1 cellular context compared by ENCODE assay signal in genomic region chr9:128702445-128702948, GRCh38.
TF ChIP-seq lines count a peak whose summit lies in the region.

PKN3 (plus strand) TSS chr9:128702503; CDS start chr9:128702916, 413 bp downstream.

TF ChIP-seq in K562, 482 proteins besides CTCF, POLR2A, EP300 and RAD21 (continued from another document and continues in another):
- TF ChIP-seq PRDM10 (IDR thresholded peaks at IDR 0.05; ENCODE audit: partially characterized antibody) (peak; percentile 37), ZNF830 (CRISPR knock-in tag; IDR thresholded peaks at IDR 0.05) (no peak), SRSF9 (IDR thresholded peaks at IDR 0.05; ENCODE audit: borderline replicate concordance, low read depth, low read length) (no peak), IRF9 (tag; IDR thresholded peaks at IDR 0.05) (no peak), HNRNPUL1 (IDR thresholded peaks at IDR 0.05; ENCODE audit: low read length) (no peak), HIVEP1 (CRISPR knock-in tag; IDR thresholded peaks at IDR 0.05) (no peak), ATF3 (IDR thresholded peaks at IDR 0.05) (no peak), ATF3 (CRISPR knock-in tag; conservative IDR thresholded peaks at IDR 0.05) (peak; percentile 62; the same call in 1 of the 2 replicates), ZNF695 (CRISPR knock-in tag; IDR thresholded peaks at IDR 0.05) (no peak), BRF2 (IDR thresholded peaks at IDR 0.05; ENCODE audit: borderline replicate concordance, insufficient read depth, insufficient read length) (no peak), ZNF655 (CRISPR knock-in tag; IDR thresholded peaks at IDR 0.05) (no peak), GMEB1 (CRISPR knock-in tag; IDR thresholded peaks at IDR 0.05) (no peak), NELFE (IDR thresholded peaks at IDR 0.05; ENCODE audit: insufficient read depth, insufficient read length) (no peak), SP2 (IDR thresholded peaks at IDR 0.05; ENCODE audit: extremely low read depth, low read depth, low read length, poor library complexity, severe bottlenecking) (no peak), ARID1B (IDR thresholded peaks at IDR 0.05) (peak; percentile 44; the same call in 1 of the 2 replicates), CCAR2 (IDR thresholded peaks at IDR 0.05; ENCODE audit: low read depth, low read length) (no peak), RFX5 (IDR thresholded peaks at IDR 0.05; ENCODE audit: low read depth, low read length) (no peak), SNIP1 (IDR thresholded peaks at IDR 0.05; ENCODE audit: low read depth) (no peak), KLF6 (CRISPR knock-in tag; IDR thresholded peaks at IDR 0.05; ENCODE audit: borderline replicate concordance) (no peak), ZNF263 (CRISPR knock-in tag; IDR thresholded peaks at IDR 0.05; ENCODE audit: borderline replicate concordance) (no peak), ZKSCAN3 (CRISPR knock-in tag; IDR thresholded peaks at IDR 0.05) (no peak), NR4A1 (CRISPR knock-in tag; IDR thresholded peaks at IDR 0.05) (no peak), NR4A1 (tag; IDR thresholded peaks at IDR 0.05) (no peak), HNRNPH1 (optimal IDR thresholded peaks at IDR 0.05; ENCODE audit: low read depth, low read length) (no peak), ZKSCAN1 (IDR thresholded peaks at IDR 0.05; ENCODE audit: low read depth, low read length) (peak; percentile 63; the same call in 1 of the 2 replicates), ZEB2 (IDR thresholded peaks at IDR 0.05) (no peak), SMARCA5 (IDR thresholded peaks at IDR 0.05) (no peak), THAP7 (CRISPR knock-in tag; IDR thresholded peaks at IDR 0.05) (no peak), SMARCC2 (IDR thresholded peaks at IDR 0.05; ENCODE audit: low read depth) (peak; percentile 52; the same call in 1 of the 2 replicates), TCF3 (CRISPR knock-in tag; IDR thresholded peaks at IDR 0.05) (peak; percentile 22; the same call in 1 of the 2 replicates), ZNF586 (CRISPR knock-in tag; conservative IDR thresholded peaks at IDR 0.05) (no peak), DEAF1 (CRISPR knock-in tag; IDR thresholded peaks at IDR 0.05) (no peak), NFIC (IDR thresholded peaks at IDR 0.05) (peak; percentile 35), ZNF146 (CRISPR knock-in tag; IDR thresholded peaks at IDR 0.05; ENCODE audit: unreplicated experiment) (no peak), FOSL1 (tag; conservative IDR thresholded peaks at IDR 0.05) (no peak), ZNF785 (CRISPR knock-in tag; IDR thresholded peaks at IDR 0.05) (no peak), ARNT (IDR thresholded peaks at IDR 0.05) (no peak), MGA (IDR thresholded peaks at IDR 0.05) (no peak)
